Comparison of ENCODE assay signal across 1 cellular context in the genomic region with DNA sequence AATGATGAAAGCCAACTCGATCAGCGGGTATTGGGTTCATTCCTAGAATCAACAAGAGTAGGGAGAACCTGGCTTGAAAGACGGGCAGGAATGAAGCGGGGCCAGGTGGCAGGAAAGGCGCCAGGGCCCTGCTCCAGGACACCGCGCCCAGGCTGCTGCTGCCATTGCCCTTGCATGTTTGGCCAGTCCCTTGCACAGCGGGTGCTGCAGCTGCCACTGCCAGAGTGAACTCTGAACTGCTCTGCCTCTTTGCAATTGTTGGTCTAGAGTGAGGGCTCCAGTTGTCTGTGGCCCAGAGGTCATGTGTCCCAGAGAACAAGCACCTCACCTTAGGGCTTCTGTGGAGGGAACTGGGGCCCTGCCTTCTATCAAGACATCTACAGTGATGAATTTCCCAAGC.
A peak's percentile ranks its signal among the peaks of the same experiment; 100 is the strongest.
TF ChIP-seq lines count a peak whose summit lies in the region.

No MANE protein-coding gene starts in this region.

TF ChIP-seq in HepG2, 621 proteins besides CTCF, POLR2A, EP300 and RAD21 (continued from another document and continues in another):
- TF ChIP-seq, protein P1, sequence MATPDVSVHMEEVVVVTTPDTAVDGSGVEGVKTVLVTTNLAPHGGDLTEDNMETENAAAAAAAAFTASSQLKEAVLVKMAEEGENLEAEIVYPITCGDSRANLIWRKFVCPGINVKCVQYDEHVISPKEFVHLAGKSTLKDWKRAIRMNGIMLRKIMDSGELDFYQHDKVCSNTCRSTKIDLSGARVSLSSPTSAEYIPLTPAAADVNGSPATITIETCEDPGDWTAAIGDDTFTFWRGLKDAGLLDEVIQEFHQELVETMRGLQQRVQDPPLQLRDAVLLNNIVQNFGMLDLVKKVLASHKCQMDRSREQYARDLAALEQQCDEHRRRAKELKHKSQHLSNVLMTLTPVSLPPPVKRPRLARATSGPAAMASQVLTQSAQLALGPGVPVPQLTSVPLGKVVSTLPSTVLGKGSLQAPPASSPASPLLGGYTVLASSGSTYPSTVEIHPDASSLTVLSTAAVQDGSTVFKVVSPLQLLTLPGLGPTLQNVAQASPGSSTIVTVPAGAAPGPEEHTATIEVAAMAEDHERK (CRISPR knock-in tag; IDR thresholded peaks at IDR 0.05; ENCODE audit: low read depth), result no peak
- TF ChIP-seq MYC (CRISPR knock-in tag; IDR thresholded peaks at IDR 0.05; ENCODE audit: borderline replicate concordance) (peak; percentile 32; the same call in 1 of the 2 replicates), SMYD3 (CRISPR knock-in tag; IDR thresholded peaks at IDR 0.05) (no peak), SATB2 (CRISPR knock-in tag; IDR thresholded peaks at IDR 0.05) (no peak), ZNF331 (CRISPR knock-in tag; IDR thresholded peaks at IDR 0.05) (peak; percentile 82), ZNF773 (CRISPR knock-in tag; IDR thresholded peaks at IDR 0.05; ENCODE audit: borderline replicate concordance) (no peak), ZNF414 (CRISPR knock-in tag; IDR thresholded peaks at IDR 0.05) (0 out of 2 replicates have a peak, but pooled peaks have one; percentile 44), TBX2 (CRISPR knock-in tag; IDR thresholded peaks at IDR 0.05; ENCODE audit: borderline replicate concordance) (peak; percentile 61; the same call in 1 of the 2 replicates), ZNF546 (CRISPR knock-in tag; conservative IDR thresholded peaks at IDR 0.05) (no peak), KLF13 (CRISPR knock-in tag; IDR thresholded peaks at IDR 0.05) (no peak), ZNF230 (CRISPR knock-in tag; IDR thresholded peaks at IDR 0.05) (no peak), KLF12 (CRISPR knock-in tag; IDR thresholded peaks at IDR 0.05; ENCODE audit: borderline replicate concordance) (no peak), ZNF556 (CRISPR knock-in tag; IDR thresholded peaks at IDR 0.05; ENCODE audit: borderline replicate concordance) (0 out of 2 replicates have a peak, but pooled peaks have one; percentile 61), TFE3 (CRISPR knock-in tag; IDR thresholded peaks at IDR 0.05) (peak; percentile 64; the same call in 1 of the 2 replicates), ZBTB42 (CRISPR knock-in tag; IDR thresholded peaks at IDR 0.05) (no peak), ZFY (CRISPR knock-in tag; IDR thresholded peaks at IDR 0.05) (peak; percentile 68; the same call in 1 of the 2 replicates), NBN (conservative IDR thresholded peaks at IDR 0.05) (no peak), IRX3 (CRISPR knock-in tag; IDR thresholded peaks at IDR 0.05; ENCODE audit: borderline replicate concordance, low read depth) (no peak), FOXO1 (CRISPR knock-in tag; IDR thresholded peaks at IDR 0.05) (peak; percentile 26; the same call in 1 of the 2 replicates), ZBED4 (CRISPR knock-in tag; IDR thresholded peaks at IDR 0.05; ENCODE audit: borderline replicate concordance) (no peak), TARDBP (CRISPR knock-in tag; IDR thresholded peaks at IDR 0.05) (peak; percentile 60), HIVEP1 (CRISPR knock-in tag; IDR thresholded peaks at IDR 0.05) (no peak), ZIK1 (CRISPR knock-in tag; IDR thresholded peaks at IDR 0.05; ENCODE audit: borderline replicate concordance, low read depth) (no peak), ZNF567 (CRISPR knock-in tag; IDR thresholded peaks at IDR 0.05; ENCODE audit: borderline replicate concordance) (no peak), E2F5 (CRISPR knock-in tag; conservative IDR thresholded peaks at IDR 0.05) (no peak), ZNF850 (CRISPR knock-in tag; conservative IDR thresholded peaks at IDR 0.05) (no peak), ZNF609 (CRISPR knock-in tag; IDR thresholded peaks at IDR 0.05; ENCODE audit: borderline replicate concordance) (peak; percentile 62; the same call in 1 of the 2 replicates)
- TF ChIP-seq, protein P2, sequence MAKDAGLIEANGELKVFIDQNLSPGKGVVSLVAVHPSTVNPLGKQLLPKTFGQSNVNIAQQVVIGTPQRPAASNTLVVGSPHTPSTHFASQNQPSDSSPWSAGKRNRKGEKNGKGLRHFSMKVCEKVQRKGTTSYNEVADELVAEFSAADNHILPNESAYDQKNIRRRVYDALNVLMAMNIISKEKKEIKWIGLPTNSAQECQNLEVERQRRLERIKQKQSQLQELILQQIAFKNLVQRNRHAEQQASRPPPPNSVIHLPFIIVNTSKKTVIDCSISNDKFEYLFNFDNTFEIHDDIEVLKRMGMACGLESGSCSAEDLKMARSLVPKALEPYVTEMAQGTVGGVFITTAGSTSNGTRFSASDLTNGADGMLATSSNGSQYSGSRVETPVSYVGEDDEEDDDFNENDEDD (CRISPR knock-in tag; IDR thresholded peaks at IDR 0.05; ENCODE audit: borderline replicate concordance), result no peak
- TF ChIP-seq, protein P3, sequence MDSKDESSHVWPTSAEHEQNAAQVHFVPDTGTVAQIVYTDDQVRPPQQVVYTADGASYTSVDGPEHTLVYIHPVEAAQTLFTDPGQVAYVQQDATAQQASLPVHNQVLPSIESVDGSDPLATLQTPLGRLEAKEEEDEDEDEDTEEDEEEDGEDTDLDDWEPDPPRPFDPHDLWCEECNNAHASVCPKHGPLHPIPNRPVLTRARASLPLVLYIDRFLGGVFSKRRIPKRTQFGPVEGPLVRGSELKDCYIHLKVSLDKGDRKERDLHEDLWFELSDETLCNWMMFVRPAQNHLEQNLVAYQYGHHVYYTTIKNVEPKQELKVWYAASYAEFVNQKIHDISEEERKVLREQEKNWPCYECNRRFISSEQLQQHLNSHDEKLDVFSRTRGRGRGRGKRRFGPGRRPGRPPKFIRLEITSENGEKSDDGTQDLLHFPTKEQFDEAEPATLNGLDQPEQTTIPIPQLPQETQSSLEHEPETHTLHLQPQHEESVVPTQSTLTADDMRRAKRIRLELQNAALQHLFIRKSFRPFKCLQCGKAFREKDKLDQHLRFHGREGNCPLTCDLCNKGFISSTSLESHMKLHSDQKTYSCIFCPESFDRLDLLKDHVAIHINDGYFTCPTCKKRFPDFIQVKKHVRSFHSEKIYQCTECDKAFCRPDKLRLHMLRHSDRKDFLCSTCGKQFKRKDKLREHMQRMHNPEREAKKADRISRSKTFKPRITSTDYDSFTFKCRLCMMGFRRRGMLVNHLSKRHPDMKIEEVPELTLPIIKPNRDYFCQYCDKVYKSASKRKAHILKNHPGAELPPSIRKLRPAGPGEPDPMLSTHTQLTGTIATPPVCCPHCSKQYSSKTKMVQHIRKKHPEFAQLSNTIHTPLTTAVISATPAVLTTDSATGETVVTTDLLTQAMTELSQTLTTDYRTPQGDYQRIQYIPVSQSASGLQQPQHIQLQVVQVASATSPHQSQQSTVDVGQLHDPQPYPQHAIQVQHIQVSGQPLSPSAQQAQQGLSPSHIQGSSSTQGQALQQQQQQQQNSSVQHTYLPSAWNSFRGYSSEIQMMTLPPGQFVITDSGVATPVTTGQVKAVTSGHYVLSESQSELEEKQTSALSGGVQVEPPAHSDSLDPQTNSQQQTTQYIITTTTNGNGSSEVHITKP (CRISPR knock-in tag; IDR thresholded peaks at IDR 0.05; ENCODE audit: low read depth), result no peak
- TF ChIP-seq, protein P4, sequence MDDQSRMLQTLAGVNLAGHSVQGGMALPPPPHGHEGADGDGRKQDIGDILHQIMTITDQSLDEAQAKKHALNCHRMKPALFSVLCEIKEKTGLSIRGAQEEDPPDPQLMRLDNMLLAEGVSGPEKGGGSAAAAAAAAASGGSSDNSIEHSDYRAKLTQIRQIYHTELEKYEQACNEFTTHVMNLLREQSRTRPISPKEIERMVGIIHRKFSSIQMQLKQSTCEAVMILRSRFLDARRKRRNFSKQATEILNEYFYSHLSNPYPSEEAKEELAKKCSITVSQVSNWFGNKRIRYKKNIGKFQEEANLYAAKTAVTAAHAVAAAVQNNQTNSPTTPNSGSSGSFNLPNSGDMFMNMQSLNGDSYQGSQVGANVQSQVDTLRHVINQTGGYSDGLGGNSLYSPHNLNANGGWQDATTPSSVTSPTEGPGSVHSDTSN (CRISPR knock-in tag; IDR thresholded peaks at IDR 0.05; ENCODE audit: borderline replicate concordance), result no peak
